ENCODE assay signal across 35 cellular contexts in the genomic region with DNA sequence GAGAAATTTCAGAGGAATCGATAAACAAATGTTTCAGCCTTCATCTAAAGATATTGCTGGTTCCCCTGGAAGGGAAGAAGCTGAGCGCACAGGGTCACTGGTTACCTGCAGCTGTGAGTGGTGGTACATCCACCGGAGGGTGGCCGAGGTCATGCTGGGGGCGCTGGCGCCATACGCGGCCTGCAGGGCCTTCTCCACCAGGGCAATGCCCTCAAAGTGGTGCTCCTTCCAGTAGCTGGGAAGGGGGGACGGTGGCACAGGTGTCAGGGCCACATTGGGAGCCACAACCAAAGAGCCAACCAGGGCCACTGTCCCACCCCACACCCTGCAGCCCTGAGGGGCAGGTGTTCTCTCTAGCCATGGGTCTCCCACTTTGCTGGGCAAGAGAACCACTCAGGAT.
"Had no signal": no experiment of that assay in that cellular context is flagged by ENCODE, and none has a peak within 500 bp of the region (broad histone marks: within the 10 kb centered on the region; RNA-seq: fewer than 3 reads in every experiment).

No MANE protein-coding gene starts in this region.

- H3K27ac ChIP-seq: KMS-11 had no signal

- DNase-seq: Karpas-422, Kasumi-1, KBM-7, KG1, MG63, MM.1S, MV-4-11, NCI-H1048, NCI-H1092, NCI-H1092 treated with DMSO at 0.1 percent for 48 hours, NCI-H1105, NCI-H1105 treated with DMSO at 0.1 percent for 48 hours, NCI-H1417, NCI-H1417 treated with DMSO at 0.1 percent for 48 hours, NCI-H1436, NCI-H1436 treated with DMSO at 0.1 percent for 48 hours, NCI-H146, NCI-H1694, NCI-H1694 treated with DMSO at 0.1 percent for 48 hours, NCI-H187, NCI-H187 treated with DMSO at 0.1 percent for 48 hours, NCI-H1930, NCI-H2029, NCI-H2029 treated with DMSO at 0.1 percent for 48 hours, NCI-H2081, NCI-H2081 treated with DMSO at 0.1 percent for 48 hours, NCI-H2107, NCI-H2171, NCI-H2171 treated with DMSO at 0.1 percent for 48 hours, NCI-H2227 treated with DMSO at 0.1 percent for 48 hours, NCI-H226, NCI-H345, NCI-H446, NCI-H446 treated with DMSO at 0.1 percent for 48 hours had no signal

- H3K4me3 ChIP-seq: MG63 had no signal

- H3K9ac ChIP-seq: KMS-11 had no signal

- H3K9me3 ChIP-seq: MG63 had no signal

- H3K27me3 ChIP-seq: MG63 had no signal
